In genomic region chr9:21096901-21097255, GRCh38 we compare ENCODE assay signal across 11 cellular contexts. TPM values are rescaled to one million over a fixed set of nuclear protein-coding genes. Genes with fewer than 3 reads are reported as not detected.
DNase-seq lines count a peak whose midpoint lies in the region; ATAC-seq and TF ChIP-seq lines count a peak whose summit lies in the region.
"Had no signal": no experiment of that assay in that cellular context is flagged by ENCODE, and none has a peak within 500 bp of the region (broad histone marks: within the 10 kb centered on the region; RNA-seq: fewer than 3 reads in every experiment).

No MANE protein-coding gene starts in this region.

- no peaks in the 10 kb centered on the region for H3K9me3 Mint-ChIP-seq in activated CD8-positive, alpha-beta memory T cell treated with anti-CD3 and anti-CD28 coated beads, Interleukin-2, amount 10 ng/mL, durations not matched to agents 7 days and 5 days (ENCODE audit: low read depth)
- H3K9me3 Mint-ChIP-seq in activated CD8-positive, alpha-beta T cell treated with anti-CD3 and anti-CD28 coated beads for 36 hours = peaks cover 2% of the 10 kb centered on the region

- no peaks in the 10 kb centered on the region for H3K27me3 ChIP-seq in right cardiac atrium (ENCODE audit: control insufficient read depth, insufficient read depth)
- no peaks in the 10 kb centered on the region for H3K27me3 ChIP-seq in thoracic aorta (replicated peaks; ENCODE audit: insufficient read depth)

- H3K27me3 Mint-ChIP-seq in activated CD8-positive, alpha-beta memory T cell treated with anti-CD3 and anti-CD28 coated beads, Interleukin-2, amount 10 ng/mL, durations not matched to agents 7 days and 5 days = no peaks in the 10 kb centered on the region
- H3K27me3 Mint-ChIP-seq in activated CD8-positive, alpha-beta T cell treated with anti-CD3 and anti-CD28 coated beads for 36 hours = no peaks in the 10 kb centered on the region

- H3K27ac Mint-ChIP-seq in activated CD8-positive, alpha-beta memory T cell treated with anti-CD3 and anti-CD28 coated beads, Interleukin-2, amount 10 ng/mL, durations not matched to agents 7 days and 5 days = peak overlapping the region; percentile 81
- peak overlapping the region; percentile 93 for H3K27ac Mint-ChIP-seq in activated CD8-positive, alpha-beta T cell treated with anti-CD3 and anti-CD28 coated beads for 36 hours

- POLR2A ChIA-PET in activated CD8-positive, alpha-beta T cell treated with anti-CD3 and anti-CD28 coated beads for 36 hours (lab: Charles Lee) = interaction anchor here (0.7 to 2.2 kb wide), 3 partner anchors 16 to 560 kb away, joined by 3 to 12 read pairs (median 7); partner anchors contain the start of gene HACD4

- H3K36me3 ChIP-seq in thoracic aorta = no peaks in the 10 kb centered on the region

- H3K4me3 Mint-ChIP-seq in activated CD8-positive, alpha-beta memory T cell treated with anti-CD3 and anti-CD28 coated beads, Interleukin-2, amount 10 ng/mL, durations not matched to agents 7 days and 5 days = peak overlapping the region; percentile 67
- peak overlapping the region; percentile 75 for H3K4me3 Mint-ChIP-seq in activated CD8-positive, alpha-beta T cell treated with anti-CD3 and anti-CD28 coated beads for 36 hours

- H3K4me1 ChIP-seq in right cardiac atrium (ENCODE audit: control insufficient read depth, insufficient read depth, low read length) (peaks cover 4% of the 10 kb centered on the region), thoracic aorta (ENCODE audit: control insufficient read depth in 1 of 2, low read depth in 2 of 2) (peaks cover 9 to 22% of the 10 kb centered on the region in 2 donors)

- no peaks in the 10 kb centered on the region for H3K9me3 ChIP-seq in right cardiac atrium (ENCODE audit: control insufficient read depth, low read length)
- no peaks in the 10 kb centered on the region for H3K9me3 ChIP-seq in thoracic aorta

- H3K27ac ChIP-seq in right cardiac atrium (ENCODE audit: low read length) (no peak overlapping the region), thoracic aorta (peak overlapping the region; percentile 31 to 60)
- H3K27ac ChIP-seq: SK-N-MC had no signal

- H3K4me3 ChIP-seq in right cardiac atrium (ENCODE audit: low read length) (peak overlapping the region; percentile 4), thoracic aorta (peak overlapping the region; percentile 56)

- WGBS in right cardiac atrium = 12% methylated on average over 2 of the region's 2 CpGs

- intact Hi-C loops in activated CD8-positive, alpha-beta T cell treated with anti-CD3 and anti-CD28 coated beads for 36 hours (cut with micrococcal nuclease) = loop anchor here (5.0 kb wide), 1 partner anchor 95 kb away; no protein-coding TSS in a partner anchor
- intact Hi-C loops in right cardiac atrium (cut with DNase I) = loop anchor here in 1 of 4 donors (10.0 kb wide), 1 partner anchor 62 kb away; the partner anchor contains the start of gene HACD4

- ATAC-seq in activated CD8-positive, alpha-beta memory T cell treated with anti-CD3 and anti-CD28 coated beads, Interleukin-2, amount 10 ng/mL, durations not matched to agents 7 days and 5 days = no peak
- peak; percentile 7 for ATAC-seq in activated CD8-positive, alpha-beta T cell treated with anti-CD3 and anti-CD28 coated beads for 36 hours
- ATAC-seq in right cardiac atrium (peak; percentile 55 to 59), thoracic aorta (ENCODE audit: insufficient number of reproducible peaks, low FRiP score, low read depth) (peak; percentile 37), GM21717 (IDR thresholded peaks at IDR 0.05; ENCODE audit: unreplicated experiment) (no peak), HG03108 (IDR thresholded peaks at IDR 0.05; ENCODE audit: unreplicated experiment) (no peak)
- no peak for ATAC-seq in activated CD4-positive, CD25-positive, alpha-beta regulatory T cell treated with anti-CD3 and anti-CD28 coated beads, Interleukin-2, amount 50 U/mL, for 24 hours

- TF ChIP-seq CTCF in activated CD8-positive, alpha-beta T cell treated with anti-CD3 and anti-CD28 coated beads for 36 hours (IDR thresholded peaks at IDR 0.05) = no peak
- TF ChIP-seq CTCF in thoracic aorta (IDR thresholded peaks at IDR 0.05) = no peak

- peaks cover 1% of the 10 kb centered on the region for H3K36me3 Mint-ChIP-seq in activated CD8-positive, alpha-beta memory T cell treated with anti-CD3 and anti-CD28 coated beads, Interleukin-2, amount 10 ng/mL, durations not matched to agents 7 days and 5 days
- peaks cover 8% of the 10 kb centered on the region for H3K36me3 Mint-ChIP-seq in activated CD8-positive, alpha-beta T cell treated with anti-CD3 and anti-CD28 coated beads for 36 hours (ENCODE audit: low read depth)

- CTCF ChIA-PET in activated CD8-positive, alpha-beta memory T cell treated with anti-CD3 and anti-CD28 coated beads, Interleukin-2, amount 10 ng/mL, durations not matched to agents 7 days and 5 days (lab: Charles Lee) = interaction anchor here (1.2 to 2.3 kb wide), 3 partner anchors 14 to 51 kb away, joined by 3 to 20 read pairs (median 13); partner anchors contain the start of gene IFNB1
- CTCF ChIA-PET in activated CD8-positive, alpha-beta T cell treated with anti-CD3 and anti-CD28 coated beads for 36 hours (lab: Charles Lee) = interaction anchor here (0.7 to 2.0 kb wide), 8 partner anchors 8 to 1186 kb away, joined by 3 to 12 read pairs (median 4); partner anchors contain the start of gene IFNB1

- peaks cover 31% of the 10 kb centered on the region for H3K4me1 Mint-ChIP-seq in activated CD8-positive, alpha-beta memory T cell treated with anti-CD3 and anti-CD28 coated beads, Interleukin-2, amount 10 ng/mL, durations not matched to agents 7 days and 5 days
- H3K4me1 Mint-ChIP-seq in activated CD8-positive, alpha-beta T cell treated with anti-CD3 and anti-CD28 coated beads for 36 hours (ENCODE audit: low read depth) = peaks cover 36% of the 10 kb centered on the region

- DNase-seq in activated CD8-positive, alpha-beta memory T cell treated with anti-CD3 and anti-CD28 coated beads, Interleukin-2, amount 10 ng/mL, durations not matched to agents 7 days and 5 days = no peak
- DNase-seq in activated CD8-positive, alpha-beta memory T cell treated with anti-CD3 and anti-CD28 coated beads, Interleukin-2, amount 50 U/mL, for 4 hours = no peak
- no peak for DNase-seq in activated CD8-positive, alpha-beta T cell treated with anti-CD3 and anti-CD28 coated beads for 36 hours
- DNase-seq in right cardiac atrium (no peak), thoracic aorta (ENCODE audit: low spot score) (no peak)
- DNase-seq: activated effector memory CD4-positive, alpha-beta T cell treated with Interleukin-2 at 50 U/mL for 16 hours had no signal

RNA-seq across cellular contexts. Expression of gene IFNB1, which starts 19.1 kb away (rescaled TPM):
- total RNA-seq in activated CD8-positive, alpha-beta memory T cell treated with anti-CD3 and anti-CD28 coated beads, Interleukin-2, amount 10 ng/mL, durations not matched to agents 7 days and 5 days = 1 to 10 TPM; 1.1 to 1.2 TPM
- 1 to 10 TPM in 1 of 2 experiments, under 1 TPM in 1; 0.87 to 1.1 TPM for total RNA-seq in activated CD8-positive, alpha-beta T cell treated with anti-CD3 and anti-CD28 coated beads for 36 hours
- total RNA-seq in right cardiac atrium (not detected), thoracic aorta (not detected)
- not detected for polyA plus RNA-seq in right cardiac atrium
- polyA plus RNA-seq: esophagus had no signal

RNA-seq across cellular contexts. Expression of gene IFNW1, which starts 44.8 kb away (rescaled TPM):
- under 1 TPM in 1 of 2 experiments, not detected in 1; 0.23 TPM for total RNA-seq in activated CD8-positive, alpha-beta memory T cell treated with anti-CD3 and anti-CD28 coated beads, Interleukin-2, amount 10 ng/mL, durations not matched to agents 7 days and 5 days
- total RNA-seq in activated CD8-positive, alpha-beta T cell treated with anti-CD3 and anti-CD28 coated beads for 36 hours = not detected
- not detected for total RNA-seq in right cardiac atrium
- polyA plus RNA-seq in right cardiac atrium = not detected
- total RNA-seq in thoracic aorta = not detected
- polyA plus RNA-seq: esophagus had no signal

Comparison
In these comparisons a context has a peak if more than half of its experiments do, and no peak if none do; other contexts are left out.
1. ATAC-seq: peak in activated CD8-positive, alpha-beta T cell treated with anti-CD3 and anti-CD28 coated beads for 36 hours (single experiment), right cardiac atrium (2 of 2) and thoracic aorta (single experiment); none in activated CD8-positive, alpha-beta memory T cell treated with anti-CD3 and anti-CD28 coated beads, Interleukin-2, amount 10 ng/mL, durations not matched to agents 7 days and 5 days (single experiment), activated CD4-positive, CD25-positive, alpha-beta regulatory T cell treated with anti-CD3 and anti-CD28 coated beads, Interleukin-2, amount 50 U/mL, for 24 hours (0 of 2), GM21717 (single experiment) and HG03108 (single experiment).